29 cellular contexts compared by ENCODE assay signal in the genomic region with DNA sequence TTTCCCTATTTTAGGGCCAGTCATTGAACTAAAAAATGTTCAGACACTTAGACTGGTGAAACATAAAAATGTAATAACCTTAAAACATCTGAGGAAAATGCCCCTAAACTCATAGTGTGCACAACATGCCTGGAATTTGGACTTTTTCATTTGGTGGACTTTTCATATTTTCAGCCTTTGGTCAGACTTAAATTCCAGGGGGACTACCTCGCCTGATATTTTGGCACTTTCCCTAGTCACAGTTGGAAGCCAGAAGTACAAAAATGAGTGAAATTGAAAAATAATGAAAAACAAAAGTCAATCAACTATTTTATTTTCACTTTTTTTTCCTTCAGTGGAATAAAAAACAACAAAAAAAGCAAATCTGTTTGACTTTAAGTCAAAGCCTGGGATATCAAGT.
"Had no signal": no experiment of that assay in that cellular context is flagged by ENCODE, and none has a peak within 500 bp of the region (broad histone marks: within the 10 kb centered on the region; RNA-seq: fewer than 3 reads in every experiment).

No MANE protein-coding gene starts in this region.

- H3K27me3 ChIP-seq: esophagus squamous epithelium, gastrocnemius medialis, left lung, neutrophil, right lobe of liver, suprapubic skin, transverse colon, uterus had no signal

- H3K4me1 ChIP-seq: gastrocnemius medialis, left lung, parathyroid adenoma, right lobe of liver, transverse colon, upper lobe of right lung, uterus had no signal

- H3K36me3 ChIP-seq: esophagus squamous epithelium, gastrocnemius medialis, heart left ventricle, left lung, neutrophil, right lobe of liver, suprapubic skin, transverse colon, upper lobe of right lung, uterus had no signal

- ATAC-seq: gastrocnemius medialis; heart left ventricle; left cardiac atrium; left lung; mucosa of descending colon; natural killer cell treated with Interleukin-12 subunit alpha and Interleukin-12 subunit beta and Interleukin-15 and Interleukin-18, amount 100 ng/mL, for 72 hours; right lobe of liver; stimulated activated naive CD8-positive, alpha-beta T cell treated with anti-CD3 and anti-CD28 coated beads, Interleukin-15, amount 100 ng/mL, for 72 hours; upper lobe of right lung had no signal

- H2AFZ ChIP-seq: parathyroid adenoma had no signal

- H3K4me2 ChIP-seq: smooth muscle cell had no signal

- H3K4me3 ChIP-seq: coronary artery, esophagus squamous epithelium, gastrocnemius medialis, heart left ventricle, left lung, mucosa of descending colon, right lobe of liver, smooth muscle cell, suprapubic skin, transverse colon, upper lobe of right lung, uterus had no signal

- H3K27ac ChIP-seq: coronary artery, esophagus squamous epithelium, gastrocnemius medialis, heart left ventricle, left lung, neutrophil, parathyroid adenoma, right lobe of liver, suprapubic skin, transverse colon, upper lobe of right lung, uterus had no signal

- DNase-seq: dermis blood vessel endothelial cell; effector memory CD4-positive, alpha-beta T cell; erythroblast; esophagus squamous epithelium; foreskin fibroblast; gastrocnemius medialis; heart left ventricle; hippocampal formation; left cardiac atrium; left lung; mesenchymal stem cell; mucosa of descending colon; naive B cell; right lobe of liver; stimulated activated CD4-positive, alpha-beta T cell treated with anti-CD3 and anti-CD28 coated beads, Interleukin-12 subunit alpha, Interleukin-12 subunit beta, amount 100 ng/mL, for 4 hours; stimulated activated CD4-positive, alpha-beta T cell treated with anti-CD3 and anti-CD28 coated beads, Interleukin-1b, Interleukin-23, amount 100 ng/mL, for 48 hours; stimulated activated CD4-positive, alpha-beta T cell treated with anti-CD3 and anti-CD28 coated beads, Interleukin-4, amount 100 ng/mL, for 1 hour; stimulated activated CD8-positive, alpha-beta memory T cell treated with anti-CD3 and anti-CD28 coated beads, Interleukin-4, amount 100 ng/mL, for 48 hours; stimulated activated naive CD4-positive, alpha-beta T cell; stimulated activated naive CD8-positive, alpha-beta T cell treated with anti-CD3 and anti-CD28 coated beads, Interleukin-15, amount 100 ng/mL, for 72 hours; transverse colon; upper lobe of right lung; uterus had no signal

- H3K9me3 ChIP-seq: esophagus squamous epithelium, gastrocnemius medialis, heart left ventricle, left lung, mucosa of descending colon, neutrophil, right lobe of liver, suprapubic skin, transverse colon, upper lobe of right lung, uterus had no signal

- H3K79me2 ChIP-seq: parathyroid adenoma had no signal

- H3K9ac ChIP-seq: parathyroid adenoma had no signal
